Comparison of ENCODE assay signal across 8 cellular contexts in the genomic region with DNA sequence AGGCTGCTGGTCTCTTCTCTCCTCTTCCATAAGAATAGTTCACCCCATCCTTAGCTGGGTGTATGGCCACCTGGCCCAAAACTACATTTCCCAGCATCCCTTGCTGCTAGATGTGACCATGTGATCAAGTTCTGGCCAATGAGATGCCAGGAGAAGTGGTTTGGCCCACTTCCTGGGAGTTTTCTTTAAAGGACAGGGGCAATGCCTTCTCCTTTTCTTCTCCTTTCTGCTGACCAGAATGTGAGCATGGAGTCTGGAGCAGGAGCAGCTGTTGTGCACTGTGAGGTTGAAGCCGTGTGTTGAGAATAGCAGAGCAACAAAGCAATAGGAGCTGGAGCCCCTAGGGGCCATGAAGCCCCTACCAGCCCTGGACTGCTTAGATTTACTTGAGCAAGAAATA. TPM values are rescaled to one million over a fixed set of nuclear protein-coding genes. Genes with fewer than 3 reads are reported as not detected.
A peak's percentile ranks its signal among the peaks of the same experiment; 100 is the strongest.
DNase-seq lines count a peak whose midpoint lies in the region; ATAC-seq and TF ChIP-seq lines count a peak whose summit lies in the region.

No MANE protein-coding gene starts in this region.

- H3K9me3 ChIP-seq in lung (ENCODE audit: control insufficient read depth in 2 of 2, insufficient read depth in 1 of 2, low read length in 1 of 2), result no peaks in the 10 kb centered on the region

- H3K9me3 Mint-ChIP-seq in activated CD4-positive, alpha-beta T cell treated with anti-CD3 and anti-CD28 coated beads for 36 hours (ENCODE audit: low read depth), result no peaks in the 10 kb centered on the region
- peaks cover 0 to 5% of the 10 kb centered on the region in 2 donors for H3K9me3 Mint-ChIP-seq in stimulated activated naive B cell treated with anti-CD40 and anti-IgM and Interleukin-4, amounts not matched to agents 10 μg/mL and 1 μg/mL and 100 μg/mL, for 72 hours
- H3K9me3 Mint-ChIP-seq in chondrocyte (ENCODE audit: low read depth), result no peaks in the 10 kb centered on the region

- peak overlapping the region; percentile 53 for H3K27ac Mint-ChIP-seq in activated CD4-positive, alpha-beta T cell treated with anti-CD3 and anti-CD28 coated beads for 36 hours
- H3K27ac Mint-ChIP-seq in stimulated activated naive B cell treated with anti-CD40 and anti-IgM and Interleukin-4, amounts not matched to agents 10 μg/mL and 1 μg/mL and 100 μg/mL, for 72 hours, result no peak overlapping the region
- no peak overlapping the region for H3K27ac Mint-ChIP-seq in chondrocyte (ENCODE audit: unreplicated experiment)

- H3K27me3 Mint-ChIP-seq in activated CD4-positive, alpha-beta T cell treated with anti-CD3 and anti-CD28 coated beads for 36 hours, result no peaks in the 10 kb centered on the region
- H3K27me3 Mint-ChIP-seq in stimulated activated naive B cell treated with anti-CD40 and anti-IgM and Interleukin-4, amounts not matched to agents 10 μg/mL and 1 μg/mL and 100 μg/mL, for 72 hours, result peaks cover 15 to 20% of the 10 kb centered on the region in 2 donors
- H3K27me3 Mint-ChIP-seq in chondrocyte (ENCODE audit: low read depth), result no peaks in the 10 kb centered on the region

- POLR2A ChIA-PET in activated CD4-positive, alpha-beta T cell treated with anti-CD3 and anti-CD28 coated beads for 36 hours (lab: Charles Lee), result no interaction called here

- DNase-seq in Ammon's horn (ENCODE audit: low spot score) (peak; percentile 84), NCI-H2029 (lab: John Stamatoyannopoulos, UW) (peak; percentile 68), dermis microvascular lymphatic vessel endothelial cell (ENCODE audit: low read depth in 2 of 2) (peak; percentile 40 to 66), lung (ENCODE audit: low spot score) (peak; percentile 87), chondrocyte (ENCODE audit: low spot score) (no peak)
- peak; percentile 76 for DNase-seq in activated CD4-positive, alpha-beta T cell treated with anti-CD3 and anti-CD28 coated beads for 36 hours
- peak; percentile 51 for DNase-seq in stimulated activated naive B cell treated with anti-CD40 and anti-IgM and Interleukin-4, amounts not matched to agents 10 μg/mL and 1 μg/mL and 100 μg/mL, for 72 hours

- no peaks in the 10 kb centered on the region for H3K36me3 Mint-ChIP-seq in activated CD4-positive, alpha-beta T cell treated with anti-CD3 and anti-CD28 coated beads for 36 hours (ENCODE audit: low read depth)
- no peaks in the 10 kb centered on the region for H3K36me3 Mint-ChIP-seq in stimulated activated naive B cell treated with anti-CD40 and anti-IgM and Interleukin-4, amounts not matched to agents 10 μg/mL and 1 μg/mL and 100 μg/mL, for 72 hours
- H3K36me3 Mint-ChIP-seq in chondrocyte (ENCODE audit: low read depth), result no peaks in the 10 kb centered on the region

- WGBS in lung, 2 donors, result 79 to 88% methylated on average over 1 of the region's 1 CpG

- TF ChIP-seq CTCF in lung (IDR thresholded peaks at IDR 0.05; ENCODE audit: control extremely low read depth, extremely low read depth) (no peak), chondrocyte (IDR thresholded peaks at IDR 0.05) (no peak)

- peaks cover 0 to 4% of the 10 kb centered on the region in 2 donors for H3K4me1 ChIP-seq in lung (ENCODE audit: control insufficient read depth in 2 of 2, insufficient read depth in 2 of 2, low read length in 2 of 2)

- H3K4me1 Mint-ChIP-seq in activated CD4-positive, alpha-beta T cell treated with anti-CD3 and anti-CD28 coated beads for 36 hours, result peaks cover 53% of the 10 kb centered on the region
- H3K4me1 Mint-ChIP-seq in stimulated activated naive B cell treated with anti-CD40 and anti-IgM and Interleukin-4, amounts not matched to agents 10 μg/mL and 1 μg/mL and 100 μg/mL, for 72 hours, result peaks cover 26 to 50% of the 10 kb centered on the region in 2 donors
- H3K4me1 Mint-ChIP-seq in chondrocyte (ENCODE audit: low read depth), result peaks cover 8% of the 10 kb centered on the region

- peak overlapping the region in 1 of 2 donors; percentile 49 for H3K27ac ChIP-seq in lung (ENCODE audit: low read depth in 1 of 2, low read length in 1 of 2)

- ATAC-seq in activated CD4-positive, alpha-beta T cell treated with anti-CD3 and anti-CD28 coated beads for 36 hours, result peak; percentile 75
- ATAC-seq in lung (ENCODE audit: insufficient read depth, low FRiP score), result peak; percentile 38
- peak; percentile 73 to 74 for ATAC-seq in stimulated activated naive B cell treated with anti-CD40 and anti-IgM and Interleukin-4, amounts not matched to agents 10 μg/mL and 1 μg/mL and 100 μg/mL, for 72 hours (replicated peaks)

- no peak overlapping the region for H3K4me3 ChIP-seq in lung

- intact Hi-C loops in activated CD4-positive, alpha-beta T cell treated with anti-CD3 and anti-CD28 coated beads for 36 hours (cut with DNase I, micrococcal nuclease), result loop anchor here in 1 of 2 experiments (5.0 kb wide), 1 partner anchor 97 kb away; no protein-coding TSS in a partner anchor

- peak; percentile 7 for TF ChIP-seq POLR2A in GM19193 (IDR thresholded peaks at IDR 0.05; ENCODE audit: extremely low read depth, insufficient read depth, insufficient read length)

- CTCF ChIA-PET in activated CD4-positive, alpha-beta T cell treated with anti-CD3 and anti-CD28 coated beads for 36 hours (lab: Charles Lee), result interaction anchor here (0.6 to 1.3 kb wide), 9 partner anchors 9 to 453 kb away, joined by 3 to 8 read pairs (median 3); no protein-coding TSS in a partner anchor

- no peaks in the 10 kb centered on the region for H3K36me3 ChIP-seq in lung (ENCODE audit: control insufficient read depth in 2 of 2, insufficient read depth in 2 of 2, low read length in 2 of 2)

- no peak overlapping the region for H3K4me3 Mint-ChIP-seq in activated CD4-positive, alpha-beta T cell treated with anti-CD3 and anti-CD28 coated beads for 36 hours
- no peak overlapping the region for H3K4me3 Mint-ChIP-seq in stimulated activated naive B cell treated with anti-CD40 and anti-IgM and Interleukin-4, amounts not matched to agents 10 μg/mL and 1 μg/mL and 100 μg/mL, for 72 hours
- H3K4me3 Mint-ChIP-seq in chondrocyte (ENCODE audit: unreplicated experiment), result no peak overlapping the region

- no peaks in the 10 kb centered on the region for H3K27me3 ChIP-seq in lung (ENCODE audit: control insufficient read depth, insufficient read depth)

RNA-seq across cellular contexts. Expression of gene C9orf50, which starts 36.8 kb away (rescaled TPM):
- total RNA-seq in activated CD4-positive, alpha-beta T cell treated with anti-CD3 and anti-CD28 coated beads for 36 hours, result not detected
- total RNA-seq in dermis microvascular lymphatic vessel endothelial cell (not detected in 2 replicates), lung (under 1 TPM; 0.15 to 0.28 TPM), chondrocyte (0.30 to 0.39 TPM (median 0.38 TPM) in 3 replicates)
- polyA plus RNA-seq in lung, result not detected

RNA-seq across cellular contexts. Expression of gene NTMT1, which starts 41.8 kb away (rescaled TPM):
- 10 to 100 TPM; 50.1 to 69.2 TPM for total RNA-seq in activated CD4-positive, alpha-beta T cell treated with anti-CD3 and anti-CD28 coated beads for 36 hours
- total RNA-seq in dermis microvascular lymphatic vessel endothelial cell, result 23.7 and 25.7 TPM in 2 replicates
- total RNA-seq in lung, result 10 to 100 TPM; 14.3 to 30.1 TPM
- 10 to 100 TPM; 36.3 to 54.7 TPM for polyA plus RNA-seq in lung
- 32.6 to 37.4 TPM (median 34.4 TPM) in 3 replicates for total RNA-seq in chondrocyte

RNA-seq across cellular contexts. Expression of gene ASB6, which starts 57.8 kb away (rescaled TPM):
- 10 to 100 TPM; 13.4 to 15.0 TPM for total RNA-seq in activated CD4-positive, alpha-beta T cell treated with anti-CD3 and anti-CD28 coated beads for 36 hours
- total RNA-seq in dermis microvascular lymphatic vessel endothelial cell (9.2 and 13.9 TPM in 2 replicates), lung (10 to 100 TPM; 11.8 to 19.5 TPM), chondrocyte (17.4 to 18.1 TPM (median 17.7 TPM) in 3 replicates)
- 10 to 100 TPM; 15.7 to 16.4 TPM for polyA plus RNA-seq in lung
